ENCODE assay signal across 8 cellular contexts in genomic region chr22:40856513-40857308, GRCh38. TPM values are rescaled to one million over a fixed set of nuclear protein-coding genes. Genes with fewer than 3 reads are reported as not detected.
DNase-seq lines count a peak whose midpoint lies in the region; ATAC-seq and TF ChIP-seq lines count a peak whose summit lies in the region.

TSS of gene ST13 (minus strand) at chr22:40856639. CDS start at chr22:40856540, 99 bp downstream.
TSS of gene XPNPEP3 (plus strand) at chr22:40857148. CDS start at chr22:40857182, 34 bp downstream.

- H3K4me3 ChIP-seq in cardiac fibroblast (replicated peaks in 1 of 2; ENCODE audit: low read depth in 2 of 2, low read length in 2 of 2) (peak within 1 kb of the TSS; percentile 96 to 97), smooth muscle cell (peak within 1 kb of the TSS; percentile 91)

- DNase-seq in AG08396 (ENCODE audit: low spot score) = peak; percentile 93
- DNase-seq in NCI-H226 = peak; percentile 77
- peak; percentile 97 for DNase-seq in WTC11 (ENCODE audit: low spot score)
- DNase-seq in cardiac fibroblast (ENCODE audit: low read depth in 2 of 2) = peak; percentile 97 to 98
- DNase-seq in iPS-NIHi7 (ENCODE audit: extremely low spot score) = peak; percentile 96
- peak; percentile 97 for DNase-seq in smooth muscle cell (lab: John Stamatoyannopoulos, UW; ENCODE audit: unreplicated experiment)

- TF ChIP-seq CTCF in WTC11 (IDR thresholded peaks at IDR 0.05) (no peak), cardiac fibroblast (IDR thresholded peaks at IDR 0.05; ENCODE audit: low read depth, low read length) (no peak), smooth muscle cell (IDR thresholded peaks at IDR 0.05; ENCODE audit: borderline replicate concordance, insufficient read depth, poor library complexity, severe bottlenecking) (peak; percentile 40)

- H3K4me1 ChIP-seq in smooth muscle cell (ENCODE audit: low read depth) = peaks cover 42% of the 10 kb centered on the region

- no peaks in the 10 kb centered on the region for H3K27me3 ChIP-seq in smooth muscle cell (ENCODE audit: low read depth)

- H3K4me3 Mint-ChIP-seq in WTC11 = peak within 1 kb of the TSS; percentile 99

- H3K4me2 ChIP-seq in smooth muscle cell = peak within 1 kb of the TSS; percentile 89

- peak within 1 kb of the TSS; percentile 100 for H3K27ac Mint-ChIP-seq in WTC11

- H3K79me2 ChIP-seq in smooth muscle cell (ENCODE audit: low read depth) = peaks cover 88% of the 10 kb centered on the region

- H4K20me1 ChIP-seq in smooth muscle cell (ENCODE audit: low read depth) = peaks cover 34% of the 10 kb centered on the region

- WGBS in smooth muscle cell (ENCODE audit: low lambda C conversion rate) = 1% methylated on average over 61 of the region's 63 CpGs

- H2AFZ ChIP-seq in smooth muscle cell (ENCODE audit: low read depth) = peak within 1 kb of the TSS; percentile 86

- ATAC-seq in GM18909 (IDR thresholded peaks at IDR 0.05; ENCODE audit: poor library complexity, unreplicated experiment) (peak; percentile 88), HG03175 (IDR thresholded peaks at IDR 0.05; ENCODE audit: unreplicated experiment) (peak; percentile 90), WTC11 (peak; percentile 97)

- no peaks in the 10 kb centered on the region for H3K27me3 Mint-ChIP-seq in WTC11 (ENCODE audit: low read depth)

- H3K9me3 ChIP-seq in smooth muscle cell (replicated peaks; ENCODE audit: low read depth) = no peaks in the 10 kb centered on the region

- POLR2A ChIA-PET in WTC11 (lab: Charles Lee) = interaction anchor here (0.6 to 1.6 kb wide), 10 partner anchors 38 to 339 kb away, joined by 3 to 4 read pairs (median 3); partner anchors contain the start of genes MRTFA, RBX1 and SLC25A17

- H3K4me1 Mint-ChIP-seq in WTC11 = peaks cover 33% of the 10 kb centered on the region

- CTCF ChIA-PET in WTC11 (lab: Charles Lee) = interaction anchor here (0.6 to 2.0 kb wide), 7 partner anchors 42 to 546 kb away, joined by 3 to 6 read pairs (median 3); no protein-coding TSS in a partner anchor

- H3K36me3 ChIP-seq in smooth muscle cell (ENCODE audit: low read depth) = no peaks in the 10 kb centered on the region

- peak within 1 kb of the TSS; percentile 99 for H3K9ac ChIP-seq in smooth muscle cell (ENCODE audit: low read depth)

- H3K36me3 Mint-ChIP-seq in WTC11 = peaks cover 6% of the 10 kb centered on the region

- H3K9me3 Mint-ChIP-seq in WTC11 = no peaks in the 10 kb centered on the region

- H3K27ac ChIP-seq in smooth muscle cell (ENCODE audit: low read depth) = peak within 1 kb of the TSS; percentile 98

- H3F3A ChIP-seq in smooth muscle cell (ENCODE audit: low read depth) = no peaks in the 10 kb centered on the region

TF ChIP-seq in WTC11, 78 proteins besides CTCF, POLR2A, EP300 and RAD21 (continues in another document):
- TF ChIP-seq USF1 (CRISPR knock-in tag; IDR thresholded peaks at IDR 0.05) (peak; percentile 89), ZBTB21 (CRISPR knock-in tag; IDR thresholded peaks at IDR 0.05; ENCODE audit: borderline replicate concordance) (peak; percentile 38; the same call in 1 of the 2 replicates), GABPB1 (CRISPR knock-in tag; IDR thresholded peaks at IDR 0.05) (peak; percentile 82), ZNF671 (CRISPR knock-in tag; IDR thresholded peaks at IDR 0.05) (no peak), AFF4 (CRISPR knock-in tag; IDR thresholded peaks at IDR 0.05; ENCODE audit: borderline replicate concordance) (0 out of 2 replicates have a peak, but pooled peaks have one; percentile 44), FOXK1 (CRISPR knock-in tag; IDR thresholded peaks at IDR 0.05) (peak; percentile 73), TP53 (CRISPR knock-in tag; IDR thresholded peaks at IDR 0.05) (no peak), NFATC4 (CRISPR knock-in tag; IDR thresholded peaks at IDR 0.05) (no peak), ZNF532 (CRISPR knock-in tag; IDR thresholded peaks at IDR 0.05; ENCODE audit: borderline replicate concordance) (no peak)
- TF ChIP-seq, protein P1, sequence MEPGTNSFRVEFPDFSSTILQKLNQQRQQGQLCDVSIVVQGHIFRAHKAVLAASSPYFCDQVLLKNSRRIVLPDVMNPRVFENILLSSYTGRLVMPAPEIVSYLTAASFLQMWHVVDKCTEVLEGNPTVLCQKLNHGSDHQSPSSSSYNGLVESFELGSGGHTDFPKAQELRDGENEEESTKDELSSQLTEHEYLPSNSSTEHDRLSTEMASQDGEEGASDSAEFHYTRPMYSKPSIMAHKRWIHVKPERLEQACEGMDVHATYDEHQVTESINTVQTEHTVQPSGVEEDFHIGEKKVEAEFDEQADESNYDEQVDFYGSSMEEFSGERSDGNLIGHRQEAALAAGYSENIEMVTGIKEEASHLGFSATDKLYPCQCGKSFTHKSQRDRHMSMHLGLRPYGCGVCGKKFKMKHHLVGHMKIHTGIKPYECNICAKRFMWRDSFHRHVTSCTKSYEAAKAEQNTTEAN (CRISPR knock-in tag; IDR thresholded peaks at IDR 0.05) = no peak; the same call in 1 of the 2 replicates

RNA-seq across cellular contexts. Expression of gene ST13, which starts in this region (rescaled TPM):
- total RNA-seq in WTC11 (2021) (289 to 303 TPM (median 291 TPM) in 3 replicates), smooth muscle cell (118 and 128 TPM in 2 replicates)
- polyA plus RNA-seq in smooth muscle cell = 129 and 146 TPM in 2 replicates

RNA-seq across cellular contexts. Expression of gene XPNPEP3, which starts in this region (rescaled TPM):
- total RNA-seq in WTC11 (2021) = 25.9 to 28.2 TPM (median 27.5 TPM) in 3 replicates
- total RNA-seq in smooth muscle cell = 9.8 and 12.3 TPM in 2 replicates
- 3.9 and 5.3 TPM in 2 replicates for polyA plus RNA-seq in smooth muscle cell

Comparison
In these comparisons a context has a peak if more than half of its experiments do, and no peak if none do; other contexts are left out.
1. Peak in every context shown above with its lines: DNase-seq, ATAC-seq, H3K4me3 ChIP-seq and H3K27ac ChIP-seq.